1 cellular context compared by ENCODE assay signal in the genomic region with DNA sequence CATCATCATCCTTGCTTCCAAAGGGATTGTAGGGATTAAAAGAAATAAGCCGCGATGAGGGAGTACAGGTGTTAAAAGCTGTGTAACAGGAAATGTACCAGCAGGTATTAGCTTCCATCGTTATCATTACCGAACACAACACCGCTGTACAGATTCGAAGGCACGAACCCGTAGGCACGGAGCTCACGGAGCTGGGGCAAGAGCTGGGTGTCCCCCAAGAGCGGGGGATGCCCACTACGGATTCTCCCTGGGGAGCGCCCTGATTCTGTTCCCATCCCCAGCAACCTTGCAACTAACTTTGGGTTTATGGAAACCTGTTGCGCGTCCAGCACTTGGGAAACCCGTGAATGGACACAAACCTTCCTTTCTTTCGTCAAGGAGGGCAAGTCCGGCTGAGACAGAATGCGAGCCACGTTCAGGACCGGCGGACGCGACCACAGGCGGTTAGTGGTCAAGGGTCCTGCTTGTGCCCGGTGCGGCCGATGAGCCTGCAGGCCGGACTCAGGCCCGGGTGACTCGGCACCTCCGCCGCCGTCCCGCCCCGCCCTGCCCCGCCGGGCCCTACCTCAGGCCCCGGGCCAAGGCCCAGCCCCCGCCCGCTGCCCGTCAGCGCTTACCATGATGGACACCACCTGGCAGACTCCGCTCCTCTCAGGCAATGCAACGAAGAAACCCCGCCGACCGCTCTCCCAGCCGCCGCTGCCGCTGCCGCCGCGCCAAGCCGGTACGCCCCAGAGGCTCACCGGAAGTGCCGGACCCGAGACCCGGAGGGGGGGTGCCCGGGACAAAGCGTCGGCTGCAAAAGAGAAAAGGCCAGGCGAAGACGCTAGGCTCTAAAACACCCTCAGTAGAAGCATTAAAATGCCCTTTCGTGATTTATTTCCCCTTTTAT.
TF ChIP-seq lines count a peak whose summit lies in the region.

TSS of gene UFD1 (minus strand) at position 728 of the 892 bp plus-strand sequence. CDS start at position 620, 108 bp downstream.

TF ChIP-seq in K562, 482 proteins besides CTCF, POLR2A, EP300 and RAD21 (continued from another document and continues in another):
- TF ChIP-seq PHF8 (IDR thresholded peaks at IDR 0.05; ENCODE audit: borderline replicate concordance, low read length) (peak; percentile 93; the same call in 1 of the 2 replicates), ASH1L (IDR thresholded peaks at IDR 0.05; ENCODE audit: borderline replicate concordance, low read depth, partially characterized antibody) (no peak), SMARCC2 (IDR thresholded peaks at IDR 0.05; ENCODE audit: low read depth) (no peak), CHD1 (IDR thresholded peaks at IDR 0.05; ENCODE audit: low read length) (peak; percentile 99), DNMT1 (IDR thresholded peaks at IDR 0.05) (no peak), SIX5 (IDR thresholded peaks at IDR 0.05; ENCODE audit: borderline replicate concordance in 1 of 2, insufficient read depth in 1 of 2, low read depth in 1 of 2, low read length in 2 of 2) (no peak), ARHGAP35 (IDR thresholded peaks at IDR 0.05; ENCODE audit: partially characterized antibody) (no peak), RCOR1 (IDR thresholded peaks at IDR 0.05; ENCODE audit: borderline replicate concordance in 1 of 2, low read depth in 2 of 2, low read length in 2 of 2) (peak in 1 of 2 experiments; percentile 50; a peak in 2 of 4 replicates), ID3 (CRISPR knock-in tag; IDR thresholded peaks at IDR 0.05) (no peak), ID3 (tag; IDR thresholded peaks at IDR 0.05) (no peak), ZNF668 (CRISPR knock-in tag; IDR thresholded peaks at IDR 0.05) (no peak; the same call in 1 of the 2 replicates), ZC3H4 (CRISPR knock-in tag; IDR thresholded peaks at IDR 0.05; ENCODE audit: borderline replicate concordance) (no peak), ZNF551 (CRISPR knock-in tag; IDR thresholded peaks at IDR 0.05) (no peak), ESRRA (IDR thresholded peaks at IDR 0.05; ENCODE audit: borderline replicate concordance, low read depth) (no peak), CBFB (CRISPR knock-in tag; IDR thresholded peaks at IDR 0.05) (no peak), MXI1 (IDR thresholded peaks at IDR 0.05; ENCODE audit: low read depth, low read length) (peak; percentile 71; the same call in 1 of the 2 replicates), UBTF (IDR thresholded peaks at IDR 0.05; ENCODE audit: borderline replicate concordance in 1 of 2, low read depth in 2 of 2, low read length in 2 of 2) (no peak), TARDBP (IDR thresholded peaks at IDR 0.05) (no peak), JUND (IDR thresholded peaks at IDR 0.05; ENCODE audit: borderline replicate concordance, low read depth, low read length) (peak; percentile 100), JUND (tag; IDR thresholded peaks at IDR 0.05; ENCODE audit: borderline replicate concordance, low read depth, low read length) (no peak), NCOA2 (IDR thresholded peaks at IDR 0.05; ENCODE audit: partially characterized antibody in 2 of 2) (no peak), IRF1 (CRISPR knock-in tag; IDR thresholded peaks at IDR 0.05; ENCODE audit: borderline replicate concordance) (no peak), ZNF184 (CRISPR knock-in tag; IDR thresholded peaks at IDR 0.05) (no peak), FOS (IDR thresholded peaks at IDR 0.05; ENCODE audit: extremely low read depth, insufficient read length) (no peak), PHTF2 (CRISPR knock-in tag; IDR thresholded peaks at IDR 0.05) (peak; percentile 62; the same call in 1 of the 2 replicates), ZNF12 (CRISPR knock-in tag; IDR thresholded peaks at IDR 0.05) (no peak), SMARCA5 (IDR thresholded peaks at IDR 0.05) (no peak), ZNF23 (CRISPR knock-in tag; IDR thresholded peaks at IDR 0.05) (no peak), NBN (IDR thresholded peaks at IDR 0.05; ENCODE audit: low read depth) (no peak), ZHX1 (conservative IDR thresholded peaks at IDR 0.05; ENCODE audit: low read length) (no peak), SNRNP70 (optimal IDR thresholded peaks at IDR 0.05; ENCODE audit: low read depth, low read length) (no peak), ZBTB9 (CRISPR knock-in tag; IDR thresholded peaks at IDR 0.05) (peak; percentile 51; the same call in 1 of the 2 replicates), ZNF766 (CRISPR knock-in tag; conservative IDR thresholded peaks at IDR 0.05) (no peak), ZBTB11 (CRISPR knock-in tag; IDR thresholded peaks at IDR 0.05) (peak in 1 of 3 experiments; percentile 84; a peak in 2 of 6 replicates), IRF9 (tag; IDR thresholded peaks at IDR 0.05) (no peak)
- TF ChIP-seq, protein P1, sequence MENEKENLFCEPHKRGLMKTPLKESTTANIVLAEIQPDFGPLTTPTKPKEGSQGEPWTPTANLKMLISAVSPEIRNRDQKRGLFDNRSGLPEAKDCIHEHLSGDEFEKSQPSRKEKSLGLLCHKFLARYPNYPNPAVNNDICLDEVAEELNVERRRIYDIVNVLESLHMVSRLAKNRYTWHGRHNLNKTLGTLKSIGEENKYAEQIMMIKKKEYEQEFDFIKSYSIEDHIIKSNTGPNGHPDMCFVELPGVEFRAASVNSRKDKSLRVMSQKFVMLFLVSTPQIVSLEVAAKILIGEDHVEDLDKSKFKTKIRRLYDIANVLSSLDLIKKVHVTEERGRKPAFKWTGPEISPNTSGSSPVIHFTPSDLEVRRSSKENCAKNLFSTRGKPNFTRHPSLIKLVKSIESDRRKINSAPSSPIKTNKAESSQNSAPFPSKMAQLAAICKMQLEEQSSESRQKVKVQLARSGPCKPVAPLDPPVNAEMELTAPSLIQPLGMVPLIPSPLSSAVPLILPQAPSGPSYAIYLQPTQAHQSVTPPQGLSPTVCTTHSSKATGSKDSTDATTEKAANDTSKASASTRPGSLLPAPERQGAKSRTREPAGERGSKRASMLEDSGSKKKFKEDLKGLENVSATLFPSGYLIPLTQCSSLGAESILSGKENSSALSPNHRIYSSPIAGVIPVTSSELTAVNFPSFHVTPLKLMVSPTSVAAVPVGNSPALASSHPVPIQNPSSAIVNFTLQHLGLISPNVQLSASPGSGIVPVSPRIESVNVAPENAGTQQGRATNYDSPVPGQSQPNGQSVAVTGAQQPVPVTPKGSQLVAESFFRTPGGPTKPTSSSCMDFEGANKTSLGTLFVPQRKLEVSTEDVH (IDR thresholded peaks at IDR 0.05; ENCODE audit: low read depth, partially characterized antibody) = no peak
- TF ChIP-seq, protein P2, sequence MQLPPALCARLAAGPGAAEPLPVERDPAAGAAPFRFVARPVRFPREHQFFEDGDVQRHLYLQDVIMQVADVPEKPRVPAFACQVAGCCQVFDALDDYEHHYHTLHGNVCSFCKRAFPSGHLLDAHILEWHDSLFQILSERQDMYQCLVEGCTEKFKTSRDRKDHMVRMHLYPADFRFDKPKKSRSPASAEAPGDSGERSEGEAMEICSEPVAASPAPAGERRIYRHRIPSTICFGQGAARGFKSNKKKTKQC (CRISPR knock-in tag; IDR thresholded peaks at IDR 0.05) = no peak
- TF ChIP-seq, protein P3, sequence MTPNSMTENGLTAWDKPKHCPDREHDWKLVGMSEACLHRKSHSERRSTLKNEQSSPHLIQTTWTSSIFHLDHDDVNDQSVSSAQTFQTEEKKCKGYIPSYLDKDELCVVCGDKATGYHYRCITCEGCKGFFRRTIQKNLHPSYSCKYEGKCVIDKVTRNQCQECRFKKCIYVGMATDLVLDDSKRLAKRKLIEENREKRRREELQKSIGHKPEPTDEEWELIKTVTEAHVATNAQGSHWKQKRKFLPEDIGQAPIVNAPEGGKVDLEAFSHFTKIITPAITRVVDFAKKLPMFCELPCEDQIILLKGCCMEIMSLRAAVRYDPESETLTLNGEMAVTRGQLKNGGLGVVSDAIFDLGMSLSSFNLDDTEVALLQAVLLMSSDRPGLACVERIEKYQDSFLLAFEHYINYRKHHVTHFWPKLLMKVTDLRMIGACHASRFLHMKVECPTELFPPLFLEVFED (CRISPR knock-in tag; conservative IDR thresholded peaks at IDR 0.05) = no peak
